Comparison of ENCODE assay signal across 8 cellular contexts in the genomic region with DNA sequence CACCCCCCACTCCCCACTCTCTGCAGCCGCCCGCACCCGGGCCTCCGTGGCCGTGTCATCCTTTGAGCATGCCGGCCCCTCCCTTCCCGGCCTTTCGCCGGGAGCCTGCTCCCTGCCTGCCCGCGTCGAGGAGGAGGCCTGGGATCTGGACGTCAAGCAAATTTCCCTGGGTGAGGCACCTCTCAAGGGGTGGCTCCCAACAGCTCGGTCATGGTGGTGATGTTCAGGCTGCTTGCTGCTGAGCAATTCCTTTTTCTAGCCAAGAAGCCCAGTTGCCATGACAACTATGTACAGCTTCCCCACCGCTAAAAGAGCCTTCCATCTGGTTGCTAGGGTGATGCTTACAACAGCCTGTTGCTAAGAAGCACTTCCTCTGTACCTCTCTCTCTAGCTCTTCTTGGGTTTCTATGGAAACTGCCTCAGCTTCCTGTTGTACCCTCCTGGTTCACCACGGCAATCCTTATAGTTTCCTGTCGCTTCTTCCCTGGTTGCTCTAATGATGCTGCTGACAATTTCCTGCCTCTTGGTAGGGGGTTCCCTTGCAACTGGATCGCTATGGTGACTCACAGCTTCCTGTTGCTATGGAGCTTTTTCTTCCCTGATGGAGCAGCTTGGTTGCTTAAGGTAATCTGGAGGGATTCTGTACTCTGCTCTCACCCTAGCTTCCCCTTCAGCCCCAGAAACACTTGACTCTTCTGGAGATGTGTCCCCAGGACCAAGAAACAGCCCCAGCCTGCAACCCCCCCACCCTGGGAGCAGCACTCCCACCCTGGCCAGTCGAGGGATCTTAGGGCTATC. TPM values are rescaled to one million over a fixed set of nuclear protein-coding genes. Genes with fewer than 3 reads are reported as not detected.
DNase-seq lines count a peak whose midpoint lies in the region; ATAC-seq and TF ChIP-seq lines count a peak whose summit lies in the region.

No MANE protein-coding gene starts in this region.

- no peak overlapping the region for H3K4me3 ChIP-seq in left lung

- H3K27ac ChIP-seq in left lung (peak overlapping the region in 1 of 2 donors; percentile 86), substantia nigra (ENCODE audit: low read depth, low read length, poor library complexity, severe bottlenecking) (peak overlapping the region; percentile 21)

- H3K4me3 Mint-ChIP-seq in IgD-negative memory B cell (peak overlapping the region; percentile 18 to 74 (median 44)), T-helper 17 cell (peak overlapping the region; percentile 66)

- H3K36me3 ChIP-seq in left lung: peaks cover 0 to 78% of the 10 kb centered on the region in 2 donors

- H3K4me1 ChIP-seq in left lung: peaks cover 8 to 54% of the 10 kb centered on the region in 2 donors

- ATAC-seq in GM18505 (IDR thresholded peaks at IDR 0.05; ENCODE audit: unreplicated experiment): peak; percentile 64
- peak; percentile 86 for ATAC-seq in T-helper 17 cell
- peak; percentile 22 for ATAC-seq in left lung
- ATAC-seq in HG03460 (IDR thresholded peaks at IDR 0.05; ENCODE audit: unreplicated experiment): no peak

- H3K9me3 Mint-ChIP-seq in IgD-negative memory B cell: no peaks in the 10 kb centered on the region

- intact Hi-C loops in left lung (cut with DNase I): no loop called here

- DNase-seq in A172 (ENCODE audit: low spot score) (peak; percentile 83), T-helper 17 cell (peak; percentile 61 to 75 (median 68)), cerebellum (ENCODE audit: low spot score) (peak; percentile 91), left lung (peak in 1 of 2 donors; percentile 82), substantia nigra (lab: John Stamatoyannopoulos, UW) (peak in 14 of 49 donors; percentile 13 to 83 (median 34))

- TF ChIP-seq CTCF in left lung (IDR thresholded peaks at IDR 0.05): no peak

- no peaks in the 10 kb centered on the region for H3K27me3 ChIP-seq in left lung

- no peaks in the 10 kb centered on the region for H3K36me3 Mint-ChIP-seq in IgD-negative memory B cell
- peaks cover 3% of the 10 kb centered on the region for H3K36me3 Mint-ChIP-seq in T-helper 17 cell (ENCODE audit: low read depth)

- H3K4me1 Mint-ChIP-seq in IgD-negative memory B cell: peaks cover 13 to 14% (median 14%) of the 10 kb centered on the region in 3 donors
- H3K4me1 Mint-ChIP-seq in T-helper 17 cell: peaks cover 36% of the 10 kb centered on the region

- peak overlapping the region; percentile 86 to 96 (median 88) for H3K27ac Mint-ChIP-seq in IgD-negative memory B cell
- H3K27ac Mint-ChIP-seq in T-helper 17 cell: peak overlapping the region; percentile 99

- H3K27me3 Mint-ChIP-seq in IgD-negative memory B cell: peaks cover 6% of the 10 kb centered on the region
- H3K27me3 Mint-ChIP-seq in T-helper 17 cell: no peaks in the 10 kb centered on the region

- no peak for TF ChIP-seq POLR2A in GM18505 (IDR thresholded peaks at IDR 0.05; ENCODE audit: borderline replicate concordance, extremely low read depth, insufficient read depth, insufficient read length)

- no peaks in the 10 kb centered on the region for H3K9me3 ChIP-seq in T-helper 17 cell (ENCODE audit: control insufficient read depth, low read length, poor library complexity, severe bottlenecking)
- no peaks in the 10 kb centered on the region for H3K9me3 ChIP-seq in left lung

RNA-seq across cellular contexts. Expression of gene ZNF219, which starts 11.0 kb away (rescaled TPM):
- 5.9 and 12.0 TPM in 2 replicates for total RNA-seq in A172 (2014; rRNA removed; shearing (Covaris generic))
- 1.0 TPM for polyA plus RNA-seq in IgD-negative memory B cell
- 10 to 100 TPM; 13.8 to 20.6 TPM for total RNA-seq in T-helper 17 cell
- total RNA-seq in cerebellum: 15.0 TPM
- 10 to 100 TPM; 33.7 to 40.8 TPM for total RNA-seq in left lung

RNA-seq across cellular contexts. Expression of gene TMEM253, which starts 13.4 kb away (rescaled TPM):
- 0.17 TPM in 1 of 2 replicates, not detected in the other for total RNA-seq in A172 (2014; rRNA removed; shearing (Covaris generic))
- not detected for polyA plus RNA-seq in IgD-negative memory B cell
- total RNA-seq in T-helper 17 cell (1 to 10 TPM in 1 of 2 donors, not detected in 1; 1.3 TPM), cerebellum (not detected), left lung (under 1 TPM; 0.58 to 0.85 TPM)

RNA-seq across cellular contexts. Expression of gene ARHGEF40, which starts 17.4 kb away (rescaled TPM):
- total RNA-seq in A172 (2014; rRNA removed; shearing (Covaris generic)): 19.8 and 21.2 TPM in 2 replicates
- not detected for polyA plus RNA-seq in IgD-negative memory B cell
- 10 to 100 TPM; 12.0 to 17.3 TPM for total RNA-seq in T-helper 17 cell
- 27.2 TPM for total RNA-seq in cerebellum
- 10 to 100 TPM; 34.7 to 41.5 TPM for total RNA-seq in left lung

RNA-seq across cellular contexts. Expression of gene RNASE8, which starts 29.9 kb away (rescaled TPM):
- total RNA-seq in A172 (2014; rRNA removed; shearing (Covaris generic)): not detected in 2 replicates
- polyA plus RNA-seq in IgD-negative memory B cell: not detected
- total RNA-seq in T-helper 17 cell: not detected
- not detected for total RNA-seq in cerebellum
- not detected for total RNA-seq in left lung

RNA-seq across cellular contexts. Expression of gene RNASE7, which starts 45.3 kb away (rescaled TPM):
- total RNA-seq in A172 (2014; rRNA removed; shearing (Covaris generic)): not detected in 2 replicates
- not detected for polyA plus RNA-seq in IgD-negative memory B cell
- total RNA-seq in T-helper 17 cell: not detected
- total RNA-seq in cerebellum: not detected
- total RNA-seq in left lung: not detected
